8 cellular contexts compared by ENCODE assay signal in the genomic region with DNA sequence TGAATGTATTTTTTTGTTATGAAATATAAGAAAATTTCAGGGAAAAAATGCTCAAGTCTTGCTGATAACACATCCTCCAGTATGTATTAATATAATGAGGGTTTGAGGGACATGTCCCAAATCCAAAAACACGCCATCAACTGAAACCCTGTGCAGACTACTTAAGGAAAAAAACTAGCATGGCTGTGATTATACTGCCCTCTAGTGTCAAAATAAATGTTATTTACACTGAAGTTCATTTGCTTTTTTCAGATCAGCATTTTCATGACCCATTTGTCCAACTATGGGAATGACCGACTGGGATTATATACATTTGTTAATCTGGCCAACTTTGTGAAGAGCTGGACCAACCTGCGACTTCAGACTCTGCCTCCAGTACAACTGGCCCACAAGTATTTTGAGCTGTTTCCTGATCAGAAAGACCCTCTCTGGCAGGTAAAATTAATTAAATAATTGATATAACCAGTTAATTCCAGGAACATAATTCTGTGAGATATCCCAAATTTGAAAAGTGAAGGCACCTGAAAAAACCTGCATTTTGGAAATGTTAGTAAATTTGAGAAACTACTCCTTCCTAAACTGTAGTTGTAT.
A peak's percentile ranks its signal among the peaks of the same experiment; 100 is the strongest.
DNase-seq lines count a peak whose midpoint lies in the region; ATAC-seq and TF ChIP-seq lines count a peak whose summit lies in the region.

No MANE protein-coding gene starts in this region.

- no peak overlapping the region for H3K27ac ChIP-seq in right atrium auricular region

- DNase-seq in right atrium auricular region (ENCODE audit: low spot score): no peak
- no peak for DNase-seq in cardiac septum (ENCODE audit: low spot score)
- peak; percentile 0 for DNase-seq in NCI-H2171 (lab: John Stamatoyannopoulos, UW)
- DNase-seq in astrocyte of the hippocampus (ENCODE audit: low read depth, low spot score): peak; percentile 62
- peak; percentile 35 for DNase-seq in kidney glomerular epithelial cell (lab: John Stamatoyannopoulos, UW)
- no peak for DNase-seq in activated naive CD8-positive, alpha-beta T cell treated with anti-CD3 and anti-CD28 coated beads for 36 hours
- DNase-seq in stimulated activated CD4-positive, alpha-beta T cell treated with anti-CD3 and anti-CD28 coated beads, Interleukin-12 subunit alpha, Interleukin-12 subunit beta, amount 100 ng/mL, for 4 hours: no peak

- no peak overlapping the region for H3K4me3 Mint-ChIP-seq in activated naive CD8-positive, alpha-beta T cell treated with anti-CD3 and anti-CD28 coated beads for 36 hours

- peak; percentile 76 for ATAC-seq in HG02870 (IDR thresholded peaks at IDR 0.05; ENCODE audit: unreplicated experiment)

- intact Hi-C loops in cardiac septum (cut with DNase I): loop anchor here (10.0 kb wide), 1 partner anchor 1090 kb away; no protein-coding TSS in a partner anchor

- H3K9me3 Mint-ChIP-seq in activated naive CD8-positive, alpha-beta T cell treated with anti-CD3 and anti-CD28 coated beads for 36 hours: no peaks in the 10 kb centered on the region

- H3K4me1 Mint-ChIP-seq in activated naive CD8-positive, alpha-beta T cell treated with anti-CD3 and anti-CD28 coated beads for 36 hours: no peaks in the 10 kb centered on the region

- H3K4me3 ChIP-seq in right atrium auricular region: no peak overlapping the region

- peaks cover 6% of the 10 kb centered on the region for H3K27me3 Mint-ChIP-seq in activated naive CD8-positive, alpha-beta T cell treated with anti-CD3 and anti-CD28 coated beads for 36 hours

- no peaks in the 10 kb centered on the region for H3K4me1 ChIP-seq in right atrium auricular region

- no peaks in the 10 kb centered on the region for H3K36me3 Mint-ChIP-seq in activated naive CD8-positive, alpha-beta T cell treated with anti-CD3 and anti-CD28 coated beads for 36 hours

- no peaks in the 10 kb centered on the region for H3K27me3 ChIP-seq in right atrium auricular region

- no peaks in the 10 kb centered on the region for H3K9me3 ChIP-seq in right atrium auricular region

- H3K27ac Mint-ChIP-seq in activated naive CD8-positive, alpha-beta T cell treated with anti-CD3 and anti-CD28 coated beads for 36 hours: no peak overlapping the region

- H3K36me3 ChIP-seq in right atrium auricular region: no peaks in the 10 kb centered on the region

- peak; percentile 17 to 73 for TF ChIP-seq CTCF in right atrium auricular region (IDR thresholded peaks at IDR 0.05)

Comparison
In these comparisons a context has a peak if more than half of its experiments do, and no peak if none do; other contexts are left out.
1. DNase-seq: peak in NCI-H2171 (single experiment), astrocyte of the hippocampus (single experiment) and kidney glomerular epithelial cell (single experiment); none in right atrium auricular region (single experiment), cardiac septum (single experiment), activated naive CD8-positive, alpha-beta T cell treated with anti-CD3 and anti-CD28 coated beads for 36 hours (single experiment) and stimulated activated CD4-positive, alpha-beta T cell treated with anti-CD3 and anti-CD28 coated beads, Interleukin-12 subunit alpha, Interleukin-12 subunit beta, amount 100 ng/mL, for 4 hours (single experiment).